Comparison of ENCODE assay signal across 9 cellular contexts in genomic region chr6:21438237-21438985, GRCh38.
A peak's percentile ranks its signal among the peaks of the same experiment; 100 is the strongest.
DNase-seq lines count a peak whose midpoint lies in the region; ATAC-seq, FAIRE-seq and TF ChIP-seq lines count a peak whose summit lies in the region.
"Had no signal": no experiment of that assay in that cellular context is flagged by ENCODE, and none has a peak within 500 bp of the region (broad histone marks: within the 10 kb centered on the region; RNA-seq: fewer than 3 reads in every experiment).

No MANE protein-coding gene starts in this region.

- DNase-seq in GM12891 (ENCODE audit: insufficient read length, low spot score) (peak; percentile 50), hippocampal formation (lab: John Stamatoyannopoulos, UW) (no peak), AG20443 (ENCODE audit: low spot score) (no peak), NCI-H1417 (lab: John Stamatoyannopoulos, UW) (no peak), COR-L47 (lab: John Stamatoyannopoulos, UW) (no peak)
- peak; percentile 84 for DNase-seq in Jurkat, Clone E6-1 (ENCODE audit: low read depth, low spot score)
- DNase-seq in activated naive CD8-positive, alpha-beta T cell treated with anti-CD3 and anti-CD28 coated beads for 36 hours = peak; percentile 55

- peak overlapping the region; percentile 16 for H3K4me3 Mint-ChIP-seq in activated naive CD8-positive, alpha-beta T cell treated with anti-CD3 and anti-CD28 coated beads for 36 hours

- no peaks in the 10 kb centered on the region for H3K36me3 Mint-ChIP-seq in activated naive CD8-positive, alpha-beta T cell treated with anti-CD3 and anti-CD28 coated beads for 36 hours

- peak; percentile 99 for ATAC-seq in GM21526 (IDR thresholded peaks at IDR 0.05; ENCODE audit: low FRiP score, unreplicated experiment)

- TF ChIP-seq POLR2A in GM12891 (IDR thresholded peaks at IDR 0.05; ENCODE audit: low read depth, low read length) = no peak

- H3K9me3 Mint-ChIP-seq in activated naive CD8-positive, alpha-beta T cell treated with anti-CD3 and anti-CD28 coated beads for 36 hours = no peaks in the 10 kb centered on the region

- H3K4me3 ChIP-seq in Jurkat, Clone E6-1 (ENCODE audit: low read length) = no peak overlapping the region

- peaks cover 10% of the 10 kb centered on the region for H3K27me3 Mint-ChIP-seq in activated naive CD8-positive, alpha-beta T cell treated with anti-CD3 and anti-CD28 coated beads for 36 hours

- H3K27ac Mint-ChIP-seq in activated naive CD8-positive, alpha-beta T cell treated with anti-CD3 and anti-CD28 coated beads for 36 hours = peak overlapping the region; percentile 81

- FAIRE-seq in GM12891 (lab: Jason Lieb, UNC) = peak; percentile 90
- FAIRE-seq: endothelial cell of umbilical vein had no signal

- peaks cover 21% of the 10 kb centered on the region for H3K4me1 Mint-ChIP-seq in activated naive CD8-positive, alpha-beta T cell treated with anti-CD3 and anti-CD28 coated beads for 36 hours

TF ChIP-seq in GM12891, 5 proteins besides CTCF, POLR2A, EP300 and RAD21:
- no peak for TF ChIP-seq PAX5 (IDR thresholded peaks at IDR 0.05; ENCODE audit: insufficient read depth, low read length, severe bottlenecking)
- peak; percentile 100 for TF ChIP-seq SPI1 (IDR thresholded peaks at IDR 0.05; ENCODE audit: low read depth, low read length)
- peak; percentile 100 for TF ChIP-seq POU2F2 (IDR thresholded peaks at IDR 0.05; ENCODE audit: low read depth, low read length)
- TF ChIP-seq TAF1 (IDR thresholded peaks at IDR 0.05; ENCODE audit: low read depth, low read length) = no peak

Comparison
In these comparisons a context has a peak if more than half of its experiments do, and no peak if none do; other contexts are left out.
1. DNase-seq: peak in GM12891 (single experiment), Jurkat, Clone E6-1 (single experiment) and activated naive CD8-positive, alpha-beta T cell treated with anti-CD3 and anti-CD28 coated beads for 36 hours (single experiment); none in hippocampal formation (0 of 2), AG20443 (single experiment), NCI-H1417 (0 of 3) and COR-L47 (single experiment).